27 cellular contexts compared by ENCODE assay signal in genomic region chr2:127943186-127943585, GRCh38. TPM values are rescaled to one million over a fixed set of nuclear protein-coding genes. Genes with fewer than 3 reads are reported as not detected.
DNase-seq lines count a peak whose midpoint lies in the region; ATAC-seq, FAIRE-seq and TF ChIP-seq lines count a peak whose summit lies in the region.
"Had no signal": no experiment of that assay in that cellular context is flagged by ENCODE, and none has a peak within 500 bp of the region (broad histone marks: within the 10 kb centered on the region; RNA-seq: fewer than 3 reads in every experiment).

No MANE protein-coding gene starts in this region.

- H3K79me2 ChIP-seq in HepG2 (ENCODE audit: insufficient read depth, low read length) = no peaks in the 10 kb centered on the region
- H3K79me2 ChIP-seq in PC-3 (ENCODE audit: low read length) = no peaks in the 10 kb centered on the region
- no peaks in the 10 kb centered on the region for H3K79me2 ChIP-seq in endothelial cell of umbilical vein (ENCODE audit: control insufficient read depth, insufficient read depth, low read length)

- 98% methylated on average over 2 of the region's 2 CpGs for WGBS in HepG2 (ENCODE audit: low lambda C conversion rate)
- 80% methylated on average over 2 of the region's 2 CpGs for WGBS in right lobe of liver (ENCODE audit: insufficient coverage, low coverage, low lambda C conversion rate, missing lambda C conversion rate)

- ATAC-seq in HepG2 = no peak
- no peak for ATAC-seq in right lobe of liver
- ATAC-seq in PC-3 = peak; percentile 86
- ATAC-seq in GM21390 (IDR thresholded peaks at IDR 0.05; ENCODE audit: unreplicated experiment) = no peak
- no peak for ATAC-seq in GM19035 (IDR thresholded peaks at IDR 0.05; ENCODE audit: unreplicated experiment)

- FAIRE-seq in HepG2 (lab: Jason Lieb, UNC) (no peak), endothelial cell of umbilical vein (lab: Jason Lieb, UNC) (peak; percentile 40)
- FAIRE-seq: D721Med, G401.6, GM12891, GM19239 had no signal

- H3K27ac Mint-ChIP-seq in MCF 10A (ENCODE audit: low read depth, unreplicated experiment) = no peak overlapping the region
- H3K27ac Mint-ChIP-seq: CD4-positive, CD25-positive, alpha-beta regulatory T cell had no signal

- H3K9ac ChIP-seq in HepG2 (ENCODE audit: insufficient read depth, low read depth, low read length) (no peak overlapping the region), PC-3 (ENCODE audit: low read length) (0 out of 2 replicates have a peak overlapping the region, but pooled peaks have one; percentile 11), endothelial cell of umbilical vein (replicated peaks; ENCODE audit: extremely low read depth, insufficient read depth, low read length) (no peak overlapping the region)
- H3K9ac ChIP-seq: BLaER1 had no signal

- TF ChIP-seq POLR2A in HepG2 (IDR thresholded peaks at IDR 0.05; ENCODE audit: insufficient read depth in 1 of 2, low read depth in 2 of 2, low read length in 2 of 2) (no peak), right lobe of liver (IDR thresholded peaks at IDR 0.05) (no peak), endothelial cell of umbilical vein (IDR thresholded peaks at IDR 0.05; ENCODE audit: low read depth, low read length) (no peak)

- H4K20me1 ChIP-seq in HepG2 (ENCODE audit: insufficient read depth, low read length) (no peaks in the 10 kb centered on the region), PC-3 (ENCODE audit: low read length) (no peaks in the 10 kb centered on the region), endothelial cell of umbilical vein (replicated peaks; ENCODE audit: control insufficient read depth, extremely low read depth, insufficient read depth, low read length) (no peaks in the 10 kb centered on the region)
- H4K20me1 ChIP-seq: BLaER1 had no signal

- no peak overlapping the region for H3K27ac ChIP-seq in HepG2 (ENCODE audit: extremely low read length, insufficient read depth, low read length)
- H3K27ac ChIP-seq in right lobe of liver = no peak overlapping the region
- peak overlapping the region; percentile 72 for H3K27ac ChIP-seq in PC-3 (ENCODE audit: low read length)
- H3K27ac ChIP-seq in endothelial cell of umbilical vein (ENCODE audit: insufficient read depth, low read depth, low read length) = no peak overlapping the region
- no peak overlapping the region for H3K27ac ChIP-seq in tibial artery
- H3K27ac ChIP-seq: BLaER1, RWPE1 had no signal

- H3K36me3 Mint-ChIP-seq in MCF 10A (ENCODE audit: insufficient read depth, unreplicated experiment) = peaks cover 72% of the 10 kb centered on the region

- no peaks in the 10 kb centered on the region for H3K9me1 ChIP-seq in endothelial cell of umbilical vein (replicated peaks; ENCODE audit: control insufficient read depth, extremely low read depth, insufficient read depth, low read length)

- H3K36me3 ChIP-seq in HepG2 (replicated peaks in 1 of 2; ENCODE audit: control insufficient read depth in 1 of 2, insufficient read depth in 2 of 2, low read length in 2 of 2) = peaks cover 19 to 66% of the 10 kb centered on the region in 2 experiments
- peaks cover 0 to 60% (median 20%) of the 10 kb centered on the region in 4 donors for H3K36me3 ChIP-seq in right lobe of liver
- peaks cover 44% of the 10 kb centered on the region for H3K36me3 ChIP-seq in PC-3 (ENCODE audit: low read depth, low read length)
- peaks cover 14 to 19% of the 10 kb centered on the region in 2 experiments for H3K36me3 ChIP-seq in endothelial cell of umbilical vein (ENCODE audit: control insufficient read depth in 2 of 2, extremely low read depth in 1 of 2, insufficient read depth in 2 of 2, low read length in 2 of 2)
- H3K36me3 ChIP-seq in tibial artery = peaks cover 58 to 81% (median 75%) of the 10 kb centered on the region in 3 donors

- peaks cover 15% of the 10 kb centered on the region for H3F3A ChIP-seq in PC-3 (ENCODE audit: low read length, unreplicated experiment)

- POLR2A ChIA-PET in HepG2 (lab: Yijun Ruan, JAX) = no interaction called here
- POLR2A ChIA-PET in PC-3 (lab: Charles Lee; ENCODE audit: unreplicated experiment) = no interaction called here
- POLR2A ChIA-PET in endothelial cell of umbilical vein (lab: Charles Lee) = no interaction called here
- POLR2A ChIA-PET in MCF 10A (lab: Yijun Ruan, JAX) = no interaction called here

- dilution Hi-C loops in endothelial cell of umbilical vein (cut with MboI; ENCODE audit: extremely low pct_ligation_motif_present, low sequenced_read_pairs) = no loop called here

- H2AFZ ChIP-seq in HepG2 (ENCODE audit: low read length) (no peak overlapping the region), PC-3 (ENCODE audit: low read length) (no peak overlapping the region), endothelial cell of umbilical vein (ENCODE audit: low read depth, low read length) (no peak overlapping the region)

- no peak for TF ChIP-seq RAD21 in HepG2 (CRISPR knock-in tag; IDR thresholded peaks at IDR 0.05)

- H3K27me3 ChIP-seq in HepG2 (ENCODE audit: control insufficient read depth in 1 of 2, insufficient read depth in 2 of 2, low read length in 2 of 2) (no peaks in the 10 kb centered on the region), right lobe of liver (no peaks in the 10 kb centered on the region), PC-3 (ENCODE audit: low read length) (no peaks in the 10 kb centered on the region), endothelial cell of umbilical vein (ENCODE audit: control insufficient read depth in 2 of 2, insufficient read depth in 2 of 2, low read length in 2 of 2) (no peaks in the 10 kb centered on the region), tibial artery (no peaks in the 10 kb centered on the region)
- H3K27me3 ChIP-seq: BLaER1 had no signal

- intact Hi-C loops in HepG2 (cut with micrococcal nuclease; ENCODE audit: unreplicated experiment) = no loop called here
- intact Hi-C loops in right lobe of liver (cut with DNase I) = no loop called here
- intact Hi-C loops in PC-3 (cut with micrococcal nuclease) = no loop called here
- intact Hi-C loops in endothelial cell of umbilical vein (cut with micrococcal nuclease) = no loop called here
- intact Hi-C loops in tibial artery (cut with DNase I; ENCODE audit: low total_unique reads) = no loop called here
- intact Hi-C loops in MCF 10A (cut with micrococcal nuclease) = no loop called here

- no peak overlapping the region for H3K4me3 ChIP-seq in HepG2 (replicated peaks in 1 of 3; ENCODE audit: insufficient read depth in 1 of 3, low read depth in 2 of 3, low read length in 3 of 3)
- H3K4me3 ChIP-seq in right lobe of liver = no peak overlapping the region
- H3K4me3 ChIP-seq in PC-3 (ENCODE audit: low read length) = no peak overlapping the region
- no peak overlapping the region for H3K4me3 ChIP-seq in endothelial cell of umbilical vein (replicated peaks in 1 of 3; ENCODE audit: insufficient read depth in 1 of 3, low read depth in 1 of 3, low read length in 3 of 3)
- H3K4me3 ChIP-seq in tibial artery = no peak overlapping the region
- H3K4me3 ChIP-seq: BLaER1, HAP-1 had no signal

- H3K4me3 Mint-ChIP-seq in MCF 10A (ENCODE audit: unreplicated experiment) = no peak overlapping the region
- H3K4me3 Mint-ChIP-seq: CD4-positive, CD25-positive, alpha-beta regulatory T cell; IgD-negative memory B cell had no signal

- CTCF ChIA-PET in HepG2 (lab: Yijun Ruan, JAX; ENCODE audit: low intra/inter-chr PET ratio, low total read pairs) (no interaction called here), PC-3 (lab: Charles Lee) (no interaction called here), endothelial cell of umbilical vein (lab: Charles Lee) (no interaction called here), MCF 10A (lab: Yijun Ruan, JAX) (no interaction called here)

- H3K9me3 ChIP-seq in HepG2 (ENCODE audit: low read length) (no peaks in the 10 kb centered on the region), right lobe of liver (no peaks in the 10 kb centered on the region), PC-3 (ENCODE audit: low read length) (no peaks in the 10 kb centered on the region), endothelial cell of umbilical vein (replicated peaks; ENCODE audit: control insufficient read depth, insufficient read depth, low read length) (no peaks in the 10 kb centered on the region), tibial artery (no peaks in the 10 kb centered on the region)
- H3K9me3 ChIP-seq: BLaER1, HAP-1 had no signal

- H3K4me2 ChIP-seq in HepG2 (ENCODE audit: low read depth, low read length) (no peak overlapping the region), PC-3 (ENCODE audit: low read length) (0 out of 2 replicates have a peak overlapping the region, but pooled peaks have one; percentile 8), endothelial cell of umbilical vein (ENCODE audit: insufficient read depth, low read length) (no peak overlapping the region)
- H3K4me2 ChIP-seq: BLaER1 had no signal

- H3K4me1 ChIP-seq in HepG2 (ENCODE audit: insufficient read depth, low read length) (no peaks in the 10 kb centered on the region), right lobe of liver (no peaks in the 10 kb centered on the region), PC-3 (ENCODE audit: insufficient read depth, low read length) (peaks cover 12% of the 10 kb centered on the region), endothelial cell of umbilical vein (ENCODE audit: control insufficient read depth, extremely low read depth, insufficient read depth, low read length) (no peaks in the 10 kb centered on the region), tibial artery (no peaks in the 10 kb centered on the region)
- H3K4me1 ChIP-seq: BLaER1 had no signal

- H3K9me2 ChIP-seq in PC-3 (replicated peaks; ENCODE audit: low read length) = no peaks in the 10 kb centered on the region

- no peaks in the 10 kb centered on the region for H3K27me3 Mint-ChIP-seq in MCF 10A (ENCODE audit: insufficient read depth, unreplicated experiment)
- H3K27me3 Mint-ChIP-seq: CD4-positive, CD25-positive, alpha-beta regulatory T cell; IgD-negative memory B cell had no signal

- no peaks in the 10 kb centered on the region for H3K9me3 Mint-ChIP-seq in MCF 10A (ENCODE audit: unreplicated experiment)
- H3K9me3 Mint-ChIP-seq: CD4-positive, CD25-positive, alpha-beta regulatory T cell; IgD-negative memory B cell had no signal

- DNase-seq in HepG2 (ENCODE audit: low spot score) (no peak), right lobe of liver (no peak), PC-3 (peak; percentile 57), endothelial cell of umbilical vein (ENCODE audit: low read depth, low spot score) (no peak), tibial artery (no peak), MCF 10A (ENCODE audit: unreplicated experiment) (no peak)
- DNase-seq: 8988T; CD4-positive, CD25-positive, alpha-beta regulatory T cell; GOT3; MV-4-11; NCI-H1105; NCI-H1436 treated with DMSO at 0.1 percent for 48 hours; NCI-H1930; NCI-H2107; NCI-H524; NCI-H774; SHP77 had no signal

- no peaks in the 10 kb centered on the region for H3K4me1 Mint-ChIP-seq in MCF 10A (ENCODE audit: insufficient read depth, unreplicated experiment)
- H3K4me1 Mint-ChIP-seq: CD4-positive, CD25-positive, alpha-beta regulatory T cell; IgD-negative memory B cell had no signal

- TF ChIP-seq EP300 in HepG2 (IDR thresholded peaks at IDR 0.05; ENCODE audit: low read depth in 2 of 2, low read length in 2 of 2) = no peak
- TF ChIP-seq EP300 in HepG2 (CRISPR knock-in tag; IDR thresholded peaks at IDR 0.05; ENCODE audit: borderline replicate concordance) = no peak

- TF ChIP-seq CTCF in HepG2 (CRISPR knock-in tag; IDR thresholded peaks at IDR 0.05) (no peak), right lobe of liver (IDR thresholded peaks at IDR 0.05) (no peak), PC-3 (conservative IDR thresholded peaks at IDR 0.05; ENCODE audit: low read depth, low read length) (0 out of 2 replicates have a peak, but pooled peaks have one; percentile 13), endothelial cell of umbilical vein (IDR thresholded peaks at IDR 0.05; ENCODE audit: extremely low read depth in 1 of 2, insufficient read depth in 1 of 2, low read depth in 1 of 2, low read length in 2 of 2) (no peak), tibial artery (IDR thresholded peaks at IDR 0.05) (no peak), MCF 10A (IDR thresholded peaks at IDR 0.05; ENCODE audit: unreplicated experiment) (no peak)

- BruUV-seq in HepG2 (replicated peaks; lab: Mats Ljungman, UMichigan) (no TSS peak), PC-3 (replicated peaks; lab: Mats Ljungman, UMichigan) (no TSS peak), endothelial cell of umbilical vein (replicated peaks; lab: Mats Ljungman, UMichigan) (no TSS peak), MCF 10A (replicated peaks; lab: Mats Ljungman, UMichigan) (no TSS peak)

- in situ Hi-C loops in HepG2 (cut with HindIII; ENCODE audit: extremely low pct_ligation_motif_present, low pct_unique_long_range_greater_than_20kb) = no loop called here

RNA-seq across cellular contexts. Expression of gene AMMECR1L, which starts 57.4 kb away (rescaled TPM):
- 14.2 and 14.7 TPM in 2 replicates for total RNA-seq in HepG2 (2016; rRNA removed; fragmentation: Illumina TruSeq; extraction: Trizol)
- 2.6 and 2.9 TPM in 2 replicates for total RNA-seq in HepG2 (2016; cell fraction: cytosol; rRNA removed; fragmentation: Illumina TruSeq; extraction: Trizol; ENCODE audit: low read depth)
- total RNA-seq in HepG2 (2016; cell fraction: insoluble cytoplasmic fraction; rRNA removed; fragmentation: Illumina TruSeq; extraction: Trizol) = 13.0 and 14.1 TPM in 2 replicates
- 6.7 and 7.1 TPM in 2 replicates for total RNA-seq in HepG2 (2016; cell fraction: membrane; rRNA removed; fragmentation: Illumina TruSeq; extraction: Trizol)
- 15.6 and 17.6 TPM in 2 replicates for total RNA-seq in HepG2 (2016; cell fraction: nucleus; rRNA removed; fragmentation: Illumina TruSeq; extraction: Trizol)
- polyA plus RNA-seq in HepG2 (2011; rRNA removed) = 9.1 and 9.4 TPM in 2 replicates
- 7.3 and 10.9 TPM in 2 replicates for polyA plus RNA-seq in HepG2 (2011; cell fraction: cytosol; rRNA removed)
- 18.3 and 22.2 TPM in 2 replicates for polyA plus RNA-seq in HepG2 (2011; cell fraction: nucleus; rRNA removed)
- polyA plus RNA-seq in HepG2 (2012) = 13.3 and 16.8 TPM in 2 replicates
- 0.83 and 0.85 TPM in 2 replicates for polyA plus RNA-seq in HepG2 (2016; cell fraction: cytosol; fragmentation: Illumina TruSeq; extraction: Trizol; ENCODE audit: low read depth)
- 12.6 and 14.1 TPM in 2 replicates for polyA plus RNA-seq in HepG2 (2016; cell fraction: insoluble cytoplasmic fraction; fragmentation: Illumina TruSeq; extraction: Trizol; ENCODE audit: low read depth)
- 3.2 and 3.4 TPM in 2 replicates for polyA plus RNA-seq in HepG2 (2016; cell fraction: membrane; fragmentation: Illumina TruSeq; extraction: Trizol; ENCODE audit: low read depth)
- polyA plus RNA-seq in HepG2 (2016; cell fraction: nucleus; fragmentation: Illumina TruSeq; extraction: Trizol; ENCODE audit: insufficient read depth, low read depth) = 30.7 and 31.8 TPM in 2 replicates
- 10.4 and 15.8 TPM in 2 replicates for polyA minus RNA-seq in HepG2 (2011; rRNA and poly(A)+ RNA removed; ENCODE audit: low replicate concordance)
- 9.9 and 11.5 TPM in 2 replicates for polyA minus RNA-seq in HepG2 (2011; cell fraction: cytosol; rRNA and poly(A)+ RNA removed)
- polyA minus RNA-seq in HepG2 (2011; cell fraction: nucleus; rRNA and poly(A)+ RNA removed) = 21.5 and 23.1 TPM in 2 replicates
- 1 to 10 TPM; 5.3 to 7.6 (median 6.7) TPM for total RNA-seq in right lobe of liver
- total RNA-seq in PC-3 (2014; rRNA removed) = 10.9 and 14.6 TPM in 2 replicates
- 20.7 and 21.5 TPM in 2 replicates for total RNA-seq in endothelial cell of umbilical vein
- 12.1 and 14.8 TPM in 2 replicates for polyA plus RNA-seq in endothelial cell of umbilical vein
- 13.9 and 15.7 TPM in 2 replicates for polyA plus RNA-seq in endothelial cell of umbilical vein (2011; cell fraction: cytosol; rRNA removed)
- 25.0 and 27.1 TPM in 2 replicates for polyA plus RNA-seq in endothelial cell of umbilical vein (2011; cell fraction: nucleus; rRNA removed)
- 21.9 and 23.0 TPM in 2 replicates for polyA plus RNA-seq in endothelial cell of umbilical vein (2012)
- polyA minus RNA-seq in endothelial cell of umbilical vein = 24.7 and 25.5 TPM in 2 replicates
- 5.4 TPM for polyA minus RNA-seq in endothelial cell of umbilical vein (2011; cell fraction: cytosol; rRNA and poly(A)+ RNA removed)
- 12.5 and 16.5 TPM in 2 replicates for polyA minus RNA-seq in endothelial cell of umbilical vein (2011; cell fraction: nucleus; rRNA and poly(A)+ RNA removed)
- total RNA-seq in MCF 10A (2022) = 31.1 and 32.6 TPM in 2 replicates
